In the genomic region with DNA sequence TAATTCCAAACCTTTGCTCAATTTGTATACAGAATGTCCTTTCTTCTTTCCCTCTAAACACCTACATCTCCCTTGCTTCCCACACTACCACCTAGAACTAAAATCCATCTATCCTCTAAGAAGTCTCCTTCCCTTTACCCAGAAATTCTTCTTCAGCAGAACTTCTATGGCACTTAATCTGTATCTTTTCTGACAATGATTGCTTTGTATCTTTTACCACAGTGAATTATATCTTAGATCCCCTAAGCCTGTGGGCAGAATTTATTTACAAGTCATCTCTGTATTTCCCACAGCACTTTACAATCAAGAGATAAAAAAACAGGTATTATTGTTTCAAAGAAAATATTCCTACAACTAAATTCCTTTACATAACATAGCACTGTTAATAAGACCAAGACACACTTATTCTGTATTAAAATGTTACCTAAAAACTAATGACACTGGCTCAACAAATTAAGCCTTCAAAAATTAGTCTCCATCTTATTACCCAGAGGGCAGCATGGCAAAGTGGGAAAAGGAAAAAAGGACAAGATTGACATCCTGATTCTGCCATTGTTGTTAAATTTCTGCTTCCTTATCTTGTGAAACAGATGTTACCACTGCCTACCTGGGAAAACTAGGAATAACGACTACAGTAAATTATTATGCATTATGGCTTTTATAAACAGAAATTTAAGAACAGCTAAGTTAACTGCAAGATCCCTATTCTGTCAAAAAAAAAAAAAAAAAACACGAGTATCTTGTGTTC, we compare ENCODE assay signal across 19 cellular contexts. TPM values are rescaled to one million over a fixed set of nuclear protein-coding genes. Genes with fewer than 3 reads are reported as not detected.
A peak's percentile ranks its signal among the peaks of the same experiment; 100 is the strongest.
DNase-seq lines count a peak whose midpoint lies in the region; ATAC-seq and TF ChIP-seq lines count a peak whose summit lies in the region.
"Had no signal": no experiment of that assay in that cellular context is flagged by ENCODE, and none has a peak within 500 bp of the region (broad histone marks: within the 10 kb centered on the region; RNA-seq: fewer than 3 reads in every experiment).

No MANE protein-coding gene starts in this region.

- no peak for ATAC-seq in CD4-positive, alpha-beta T cell (ENCODE audit: poor library complexity)
- ATAC-seq in activated naive CD8-positive, alpha-beta T cell treated with anti-CD3 and anti-CD28 coated beads, Interleukin-2, amount 10 ng/mL, durations not matched to agents 7 days and 5 days (ENCODE audit: low read depth) = no peak
- no peak for ATAC-seq in naive thymus-derived CD4-positive, alpha-beta T cell
- ATAC-seq in HG02885 (IDR thresholded peaks at IDR 0.05; ENCODE audit: poor library complexity, unreplicated experiment) = no peak
- ATAC-seq: activated CD4-positive, CD25-positive, alpha-beta regulatory T cell treated with anti-CD3 and anti-CD28 coated beads, Interleukin-2, amount 50 U/mL, for 24 hours; gastroesophageal sphincter had no signal

- POLR2A ChIA-PET in CD4-positive, alpha-beta T cell (lab: Charles Lee) = no interaction called here
- POLR2A ChIA-PET in activated naive CD8-positive, alpha-beta T cell treated with anti-CD3 and anti-CD28 coated beads, Interleukin-2, amount 10 ng/mL, durations not matched to agents 7 days and 5 days (lab: Charles Lee) = no interaction called here
- POLR2A ChIA-PET in naive thymus-derived CD4-positive, alpha-beta T cell (lab: Charles Lee) = no interaction called here

- H3K27ac Mint-ChIP-seq in CD4-positive, alpha-beta T cell = peak overlapping the region; percentile 8
- peak overlapping the region; percentile 2 for H3K27ac Mint-ChIP-seq in activated naive CD8-positive, alpha-beta T cell treated with anti-CD3 and anti-CD28 coated beads, Interleukin-2, amount 10 ng/mL, durations not matched to agents 7 days and 5 days
- H3K27ac Mint-ChIP-seq in naive thymus-derived CD4-positive, alpha-beta T cell = peak overlapping the region in 8 of 9 donors; percentile 11 to 55 (median 23)
- H3K27ac Mint-ChIP-seq: dendritic cell treated with granulocyte-macrophage colony-stimulating factor and Interleukin-4, amounts not matched to agents 40 ng/mL and 50 ng/mL, for 4 days had no signal

- H3K27ac ChIP-seq in CD4-positive, alpha-beta T cell (ENCODE audit: low read depth, low read length) = no peak overlapping the region
- no peak overlapping the region for H3K27ac ChIP-seq in naive thymus-derived CD4-positive, alpha-beta T cell (ENCODE audit: low read depth, low read length)
- H3K27ac ChIP-seq: parathyroid adenoma, SJSA1, uterus had no signal

- H3K9me3 ChIP-seq in CD4-positive, alpha-beta T cell (ENCODE audit: control insufficient read depth, low read length) = no peaks in the 10 kb centered on the region
- no peaks in the 10 kb centered on the region for H3K9me3 ChIP-seq in naive thymus-derived CD4-positive, alpha-beta T cell (ENCODE audit: control insufficient read depth in 2 of 3, low read length in 3 of 3)
- H3K9me3 ChIP-seq: gastroesophageal sphincter, SJSA1, uterus had no signal

- no peak for TF ChIP-seq CTCF in CD4-positive, alpha-beta T cell (IDR thresholded peaks at IDR 0.05)

- H3K27me3 Mint-ChIP-seq in CD4-positive, alpha-beta T cell = no peaks in the 10 kb centered on the region
- H3K27me3 Mint-ChIP-seq in activated naive CD8-positive, alpha-beta T cell treated with anti-CD3 and anti-CD28 coated beads, Interleukin-2, amount 10 ng/mL, durations not matched to agents 7 days and 5 days = no peaks in the 10 kb centered on the region
- H3K27me3 Mint-ChIP-seq in naive thymus-derived CD4-positive, alpha-beta T cell = no peaks in the 10 kb centered on the region
- H3K27me3 Mint-ChIP-seq: dendritic cell treated with granulocyte-macrophage colony-stimulating factor and Interleukin-4, amounts not matched to agents 40 ng/mL and 50 ng/mL, for 4 days had no signal

- intact Hi-C loops in CD4-positive, alpha-beta T cell (cut with DNase I, micrococcal nuclease) = loop anchor here in 1 of 2 experiments (5.0 kb wide), 1 partner anchor 33 kb away; no protein-coding TSS in a partner anchor
- intact Hi-C loops in naive thymus-derived CD4-positive, alpha-beta T cell (cut with micrococcal nuclease) = loop anchor here in 1 of 2 donors (5.0 kb wide), 1 partner anchor 42 kb away; a partner anchor contains a TSS

- H3K36me3 ChIP-seq in naive thymus-derived CD4-positive, alpha-beta T cell (ENCODE audit: control insufficient read depth in 2 of 3, insufficient read depth in 3 of 3, low read length in 3 of 3) = no peaks in the 10 kb centered on the region
- H3K36me3 ChIP-seq: gastroesophageal sphincter, SJSA1, uterus had no signal

- peaks cover 89% of the 10 kb centered on the region for H3K4me1 Mint-ChIP-seq in CD4-positive, alpha-beta T cell (ENCODE audit: low read depth)
- H3K4me1 Mint-ChIP-seq in activated naive CD8-positive, alpha-beta T cell treated with anti-CD3 and anti-CD28 coated beads, Interleukin-2, amount 10 ng/mL, durations not matched to agents 7 days and 5 days = peaks cover 65% of the 10 kb centered on the region
- peaks cover 73 to 100% (median 91%) of the 10 kb centered on the region in 7 donors for H3K4me1 Mint-ChIP-seq in naive thymus-derived CD4-positive, alpha-beta T cell

- no peaks in the 10 kb centered on the region for H3K27me3 ChIP-seq in CD4-positive, alpha-beta T cell (ENCODE audit: control insufficient read depth, insufficient read depth, low read length)
- H3K27me3 ChIP-seq in naive thymus-derived CD4-positive, alpha-beta T cell (ENCODE audit: control insufficient read depth in 2 of 2, insufficient read depth in 2 of 2, low read length in 2 of 2) = no peaks in the 10 kb centered on the region
- H3K27me3 ChIP-seq: gastroesophageal sphincter, SJSA1, uterus had no signal

- H3K4me3 ChIP-seq in naive thymus-derived CD4-positive, alpha-beta T cell (ENCODE audit: low read length) = no peak overlapping the region
- H3K4me3 ChIP-seq: gastroesophageal sphincter, SJSA1, uterus had no signal

- no peak for DNase-seq in CD4-positive, alpha-beta T cell
- DNase-seq in COLO829 (ENCODE audit: low spot score) = peak; percentile 60
- no peak for DNase-seq in activated naive CD8-positive, alpha-beta T cell treated with anti-CD3 and anti-CD28 coated beads, Interleukin-2, amount 10 ng/mL, durations not matched to agents 7 days and 5 days
- no peak for DNase-seq in naive thymus-derived CD4-positive, alpha-beta T cell
- DNase-seq in cerebellum (ENCODE audit: low spot score) = no peak
- DNase-seq in pons (ENCODE audit: low spot score) = no peak
- DNase-seq: activated gamma-delta T cell, AML-193, erythroblast, NCI-H1417, NCI-H2171 treated with DMSO at 0.1 percent for 48 hours, T-helper 9 cell, uterus had no signal

- H3K4me3 Mint-ChIP-seq in CD4-positive, alpha-beta T cell = peak overlapping the region; percentile 5
- no peak overlapping the region for H3K4me3 Mint-ChIP-seq in activated naive CD8-positive, alpha-beta T cell treated with anti-CD3 and anti-CD28 coated beads, Interleukin-2, amount 10 ng/mL, durations not matched to agents 7 days and 5 days
- H3K4me3 Mint-ChIP-seq in naive thymus-derived CD4-positive, alpha-beta T cell = peak overlapping the region in 8 of 10 donors; percentile 2 to 61 (median 25)
- H3K4me3 Mint-ChIP-seq: dendritic cell treated with granulocyte-macrophage colony-stimulating factor and Interleukin-4, amounts not matched to agents 40 ng/mL and 50 ng/mL, for 4 days had no signal

- peaks cover 88 to 92% of the 10 kb centered on the region in 2 donors for H3K4me1 ChIP-seq in naive thymus-derived CD4-positive, alpha-beta T cell (ENCODE audit: control insufficient read depth in 2 of 2, insufficient read depth in 2 of 2, low read length in 2 of 2)

- no peaks in the 10 kb centered on the region for H3K9me3 Mint-ChIP-seq in CD4-positive, alpha-beta T cell
- no peaks in the 10 kb centered on the region for H3K9me3 Mint-ChIP-seq in activated naive CD8-positive, alpha-beta T cell treated with anti-CD3 and anti-CD28 coated beads, Interleukin-2, amount 10 ng/mL, durations not matched to agents 7 days and 5 days
- H3K9me3 Mint-ChIP-seq in naive thymus-derived CD4-positive, alpha-beta T cell = peaks cover 0 to 1% (median 0%) of the 10 kb centered on the region in 11 donors
- H3K9me3 Mint-ChIP-seq: dendritic cell treated with granulocyte-macrophage colony-stimulating factor and Interleukin-4, amounts not matched to agents 40 ng/mL and 50 ng/mL, for 4 days had no signal

- CTCF ChIA-PET in CD4-positive, alpha-beta T cell (lab: Charles Lee) = interaction anchor here (1.1 to 1.9 kb wide), 2 partner anchors 16 to 43 kb away, joined by 3 to 6 read pairs; a partner anchor contains a TSS
- CTCF ChIA-PET in naive thymus-derived CD4-positive, alpha-beta T cell (lab: Charles Lee) = interaction anchor here (0.6 kb wide), 1 partner anchor 73 kb away, joined by 7 read pairs; no protein-coding TSS in a partner anchor

- H3K36me3 Mint-ChIP-seq in CD4-positive, alpha-beta T cell (ENCODE audit: low read depth) = peaks cover 11% of the 10 kb centered on the region
- H3K36me3 Mint-ChIP-seq in activated naive CD8-positive, alpha-beta T cell treated with anti-CD3 and anti-CD28 coated beads, Interleukin-2, amount 10 ng/mL, durations not matched to agents 7 days and 5 days = peaks cover 14% of the 10 kb centered on the region
- peaks cover 4 to 22% (median 5%) of the 10 kb centered on the region in 5 donors for H3K36me3 Mint-ChIP-seq in naive thymus-derived CD4-positive, alpha-beta T cell

RNA-seq across cellular contexts. Expression of a gene that starts 42.8 kb away (rescaled TPM):
- 100 to 1,000 TPM; 122 to 125 TPM for total RNA-seq in CD4-positive, alpha-beta T cell
- 100 to 1,000 TPM; 132 to 140 TPM for total RNA-seq in activated naive CD8-positive, alpha-beta T cell treated with anti-CD3 and anti-CD28 coated beads, Interleukin-2, amount 10 ng/mL, durations not matched to agents 7 days and 5 days
- total RNA-seq in naive thymus-derived CD4-positive, alpha-beta T cell = 100 to 1,000 TPM; 121 to 230 (median 202) TPM
- 10 to 100 TPM; 17.4 to 24.0 TPM for polyA plus RNA-seq in naive thymus-derived CD4-positive, alpha-beta T cell
- 197 TPM for total RNA-seq in cerebellum
